ENCODE assay signal across 1 cellular context in the genomic region with DNA sequence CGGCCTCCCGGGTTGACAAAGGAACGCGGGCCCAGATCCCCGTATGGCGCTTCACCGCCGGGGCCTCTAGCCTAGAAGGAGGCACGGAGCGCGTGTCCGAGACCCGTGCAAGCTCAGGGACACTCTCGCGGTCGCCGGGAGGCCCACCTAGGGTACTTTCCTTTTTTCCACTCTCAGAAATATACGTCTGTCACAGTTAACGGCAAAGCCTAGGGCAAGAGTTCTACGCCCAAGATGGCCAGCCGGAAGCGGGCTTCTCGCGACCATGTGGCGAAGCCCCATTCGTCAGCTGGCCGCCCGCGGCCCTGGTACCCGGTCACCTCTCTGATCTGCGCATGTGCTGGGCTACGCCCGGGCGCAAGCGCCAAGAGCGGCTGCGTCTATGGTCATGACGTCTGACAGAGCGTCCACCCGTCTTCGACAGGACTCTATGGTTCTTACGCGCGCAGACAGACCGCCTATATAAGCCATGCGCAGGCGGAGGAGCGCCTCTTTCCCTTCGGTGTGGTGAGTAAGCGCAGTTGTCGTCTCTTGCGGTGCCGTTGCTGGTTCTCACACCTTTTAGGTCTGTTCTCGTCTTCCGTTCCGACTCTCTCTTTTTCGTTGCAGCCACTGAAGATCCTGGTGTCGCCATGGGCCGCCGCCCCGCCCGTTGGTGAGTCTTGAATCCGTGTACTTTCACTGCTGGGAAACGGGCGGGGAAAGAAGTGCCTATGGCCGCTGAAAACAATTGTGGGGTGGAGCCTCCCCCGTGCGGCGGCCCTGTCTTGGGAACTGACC.
TF ChIP-seq lines count a peak whose summit lies in the region.

A gene (plus strand): TSS at position 490 of the 780 bp plus-strand sequence. CDS start 143 bp downstream, at position 633.

TF ChIP-seq in WTC11, 78 proteins besides CTCF, POLR2A, EP300 and RAD21 (continued from another document):
- TF ChIP-seq, protein P1, sequence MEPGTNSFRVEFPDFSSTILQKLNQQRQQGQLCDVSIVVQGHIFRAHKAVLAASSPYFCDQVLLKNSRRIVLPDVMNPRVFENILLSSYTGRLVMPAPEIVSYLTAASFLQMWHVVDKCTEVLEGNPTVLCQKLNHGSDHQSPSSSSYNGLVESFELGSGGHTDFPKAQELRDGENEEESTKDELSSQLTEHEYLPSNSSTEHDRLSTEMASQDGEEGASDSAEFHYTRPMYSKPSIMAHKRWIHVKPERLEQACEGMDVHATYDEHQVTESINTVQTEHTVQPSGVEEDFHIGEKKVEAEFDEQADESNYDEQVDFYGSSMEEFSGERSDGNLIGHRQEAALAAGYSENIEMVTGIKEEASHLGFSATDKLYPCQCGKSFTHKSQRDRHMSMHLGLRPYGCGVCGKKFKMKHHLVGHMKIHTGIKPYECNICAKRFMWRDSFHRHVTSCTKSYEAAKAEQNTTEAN (CRISPR knock-in tag; IDR thresholded peaks at IDR 0.05): no peak
- TF ChIP-seq TEAD4 (CRISPR knock-in tag; IDR thresholded peaks at IDR 0.05): no peak
- TF ChIP-seq ETV6 (CRISPR knock-in tag; IDR thresholded peaks at IDR 0.05): peak; percentile 64; the same call in 1 of the 2 replicates
- no peak for TF ChIP-seq TCF7 (CRISPR knock-in tag; IDR thresholded peaks at IDR 0.05; ENCODE audit: low read depth)
- peak; percentile 52; the same call in 1 of the 2 replicates for TF ChIP-seq GABPB1 (CRISPR knock-in tag; IDR thresholded peaks at IDR 0.05)
- TF ChIP-seq, protein P2, sequence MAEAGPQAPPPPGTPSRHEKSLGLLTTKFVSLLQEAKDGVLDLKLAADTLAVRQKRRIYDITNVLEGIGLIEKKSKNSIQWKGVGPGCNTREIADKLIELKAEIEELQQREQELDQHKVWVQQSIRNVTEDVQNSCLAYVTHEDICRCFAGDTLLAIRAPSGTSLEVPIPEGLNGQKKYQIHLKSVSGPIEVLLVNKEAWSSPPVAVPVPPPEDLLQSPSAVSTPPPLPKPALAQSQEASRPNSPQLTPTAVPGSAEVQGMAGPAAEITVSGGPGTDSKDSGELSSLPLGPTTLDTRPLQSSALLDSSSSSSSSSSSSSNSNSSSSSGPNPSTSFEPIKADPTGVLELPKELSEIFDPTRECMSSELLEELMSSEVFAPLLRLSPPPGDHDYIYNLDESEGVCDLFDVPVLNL (CRISPR knock-in tag; IDR thresholded peaks at IDR 0.05; ENCODE audit: borderline replicate concordance, low read depth): no peak
- TF ChIP-seq, protein P3, sequence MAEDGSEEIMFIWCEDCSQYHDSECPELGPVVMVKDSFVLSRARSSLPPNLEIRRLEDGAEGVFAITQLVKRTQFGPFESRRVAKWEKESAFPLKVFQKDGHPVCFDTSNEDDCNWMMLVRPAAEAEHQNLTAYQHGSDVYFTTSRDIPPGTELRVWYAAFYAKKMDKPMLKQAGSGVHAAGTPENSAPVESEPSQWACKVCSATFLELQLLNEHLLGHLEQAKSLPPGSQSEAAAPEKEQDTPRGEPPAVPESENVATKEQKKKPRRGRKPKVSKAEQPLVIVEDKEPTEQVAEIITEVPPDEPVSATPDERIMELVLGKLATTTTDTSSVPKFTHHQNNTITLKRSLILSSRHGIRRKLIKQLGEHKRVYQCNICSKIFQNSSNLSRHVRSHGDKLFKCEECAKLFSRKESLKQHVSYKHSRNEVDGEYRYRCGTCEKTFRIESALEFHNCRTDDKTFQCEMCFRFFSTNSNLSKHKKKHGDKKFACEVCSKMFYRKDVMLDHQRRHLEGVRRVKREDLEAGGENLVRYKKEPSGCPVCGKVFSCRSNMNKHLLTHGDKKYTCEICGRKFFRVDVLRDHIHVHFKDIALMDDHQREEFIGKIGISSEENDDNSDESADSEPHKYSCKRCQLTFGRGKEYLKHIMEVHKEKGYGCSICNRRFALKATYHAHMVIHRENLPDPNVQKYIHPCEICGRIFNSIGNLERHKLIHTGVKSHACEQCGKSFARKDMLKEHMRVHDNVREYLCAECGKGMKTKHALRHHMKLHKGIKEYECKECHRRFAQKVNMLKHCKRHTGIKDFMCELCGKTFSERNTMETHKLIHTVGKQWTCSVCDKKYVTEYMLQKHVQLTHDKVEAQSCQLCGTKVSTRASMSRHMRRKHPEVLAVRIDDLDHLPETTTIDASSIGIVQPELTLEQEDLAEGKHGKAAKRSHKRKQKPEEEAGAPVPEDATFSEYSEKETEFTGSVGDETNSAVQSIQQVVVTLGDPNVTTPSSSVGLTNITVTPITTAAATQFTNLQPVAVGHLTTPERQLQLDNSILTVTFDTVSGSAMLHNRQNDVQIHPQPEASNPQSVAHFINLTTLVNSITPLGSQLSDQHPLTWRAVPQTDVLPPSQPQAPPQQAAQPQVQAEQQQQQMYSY (CRISPR knock-in tag; IDR thresholded peaks at IDR 0.05): no peak
- no peak for TF ChIP-seq ZNF263 (CRISPR knock-in tag; IDR thresholded peaks at IDR 0.05; ENCODE audit: low read depth)
- TF ChIP-seq, protein P4, sequence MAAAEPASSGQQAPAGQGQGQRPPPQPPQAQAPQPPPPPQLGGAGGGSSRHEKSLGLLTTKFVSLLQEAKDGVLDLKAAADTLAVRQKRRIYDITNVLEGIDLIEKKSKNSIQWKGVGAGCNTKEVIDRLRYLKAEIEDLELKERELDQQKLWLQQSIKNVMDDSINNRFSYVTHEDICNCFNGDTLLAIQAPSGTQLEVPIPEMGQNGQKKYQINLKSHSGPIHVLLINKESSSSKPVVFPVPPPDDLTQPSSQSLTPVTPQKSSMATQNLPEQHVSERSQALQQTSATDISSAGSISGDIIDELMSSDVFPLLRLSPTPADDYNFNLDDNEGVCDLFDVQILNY (CRISPR knock-in tag; IDR thresholded peaks at IDR 0.05): peak; percentile 66
- TF ChIP-seq ATF1 (CRISPR knock-in tag; IDR thresholded peaks at IDR 0.05): no peak
- TF ChIP-seq, protein P5, sequence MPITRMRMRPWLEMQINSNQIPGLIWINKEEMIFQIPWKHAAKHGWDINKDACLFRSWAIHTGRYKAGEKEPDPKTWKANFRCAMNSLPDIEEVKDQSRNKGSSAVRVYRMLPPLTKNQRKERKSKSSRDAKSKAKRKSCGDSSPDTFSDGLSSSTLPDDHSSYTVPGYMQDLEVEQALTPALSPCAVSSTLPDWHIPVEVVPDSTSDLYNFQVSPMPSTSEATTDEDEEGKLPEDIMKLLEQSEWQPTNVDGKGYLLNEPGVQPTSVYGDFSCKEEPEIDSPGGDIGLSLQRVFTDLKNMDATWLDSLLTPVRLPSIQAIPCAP (CRISPR knock-in tag; IDR thresholded peaks at IDR 0.05): peak; percentile 61; the same call in 1 of the 2 replicates
- TF ChIP-seq, protein P6, sequence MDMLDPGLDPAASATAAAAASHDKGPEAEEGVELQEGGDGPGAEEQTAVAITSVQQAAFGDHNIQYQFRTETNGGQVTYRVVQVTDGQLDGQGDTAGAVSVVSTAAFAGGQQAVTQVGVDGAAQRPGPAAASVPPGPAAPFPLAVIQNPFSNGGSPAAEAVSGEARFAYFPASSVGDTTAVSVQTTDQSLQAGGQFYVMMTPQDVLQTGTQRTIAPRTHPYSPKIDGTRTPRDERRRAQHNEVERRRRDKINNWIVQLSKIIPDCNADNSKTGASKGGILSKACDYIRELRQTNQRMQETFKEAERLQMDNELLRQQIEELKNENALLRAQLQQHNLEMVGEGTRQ (CRISPR knock-in tag; IDR thresholded peaks at IDR 0.05): 0 out of 2 replicates have a peak, but pooled peaks have one; percentile 19
- peak; percentile 69; the same call in 1 of the 2 replicates for TF ChIP-seq CREM (CRISPR knock-in tag; IDR thresholded peaks at IDR 0.05)
- no peak for TF ChIP-seq ESRRA (CRISPR knock-in tag; IDR thresholded peaks at IDR 0.05; ENCODE audit: borderline replicate concordance)
- TF ChIP-seq TEAD1 (CRISPR knock-in tag; IDR thresholded peaks at IDR 0.05): peak; percentile 45
- no peak for TF ChIP-seq ZNF219 (CRISPR knock-in tag; IDR thresholded peaks at IDR 0.05; ENCODE audit: borderline replicate concordance)
- TF ChIP-seq EMX1 (CRISPR knock-in tag; IDR thresholded peaks at IDR 0.05): no peak
- TF ChIP-seq, protein P7, sequence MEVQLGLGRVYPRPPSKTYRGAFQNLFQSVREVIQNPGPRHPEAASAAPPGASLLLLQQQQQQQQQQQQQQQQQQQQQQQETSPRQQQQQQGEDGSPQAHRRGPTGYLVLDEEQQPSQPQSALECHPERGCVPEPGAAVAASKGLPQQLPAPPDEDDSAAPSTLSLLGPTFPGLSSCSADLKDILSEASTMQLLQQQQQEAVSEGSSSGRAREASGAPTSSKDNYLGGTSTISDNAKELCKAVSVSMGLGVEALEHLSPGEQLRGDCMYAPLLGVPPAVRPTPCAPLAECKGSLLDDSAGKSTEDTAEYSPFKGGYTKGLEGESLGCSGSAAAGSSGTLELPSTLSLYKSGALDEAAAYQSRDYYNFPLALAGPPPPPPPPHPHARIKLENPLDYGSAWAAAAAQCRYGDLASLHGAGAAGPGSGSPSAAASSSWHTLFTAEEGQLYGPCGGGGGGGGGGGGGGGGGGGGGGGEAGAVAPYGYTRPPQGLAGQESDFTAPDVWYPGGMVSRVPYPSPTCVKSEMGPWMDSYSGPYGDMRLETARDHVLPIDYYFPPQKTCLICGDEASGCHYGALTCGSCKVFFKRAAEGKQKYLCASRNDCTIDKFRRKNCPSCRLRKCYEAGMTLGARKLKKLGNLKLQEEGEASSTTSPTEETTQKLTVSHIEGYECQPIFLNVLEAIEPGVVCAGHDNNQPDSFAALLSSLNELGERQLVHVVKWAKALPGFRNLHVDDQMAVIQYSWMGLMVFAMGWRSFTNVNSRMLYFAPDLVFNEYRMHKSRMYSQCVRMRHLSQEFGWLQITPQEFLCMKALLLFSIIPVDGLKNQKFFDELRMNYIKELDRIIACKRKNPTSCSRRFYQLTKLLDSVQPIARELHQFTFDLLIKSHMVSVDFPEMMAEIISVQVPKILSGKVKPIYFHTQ (CRISPR knock-in tag; IDR thresholded peaks at IDR 0.05): 0 out of 2 replicates have a peak, but pooled peaks have one; percentile 42
- TF ChIP-seq, protein P8, sequence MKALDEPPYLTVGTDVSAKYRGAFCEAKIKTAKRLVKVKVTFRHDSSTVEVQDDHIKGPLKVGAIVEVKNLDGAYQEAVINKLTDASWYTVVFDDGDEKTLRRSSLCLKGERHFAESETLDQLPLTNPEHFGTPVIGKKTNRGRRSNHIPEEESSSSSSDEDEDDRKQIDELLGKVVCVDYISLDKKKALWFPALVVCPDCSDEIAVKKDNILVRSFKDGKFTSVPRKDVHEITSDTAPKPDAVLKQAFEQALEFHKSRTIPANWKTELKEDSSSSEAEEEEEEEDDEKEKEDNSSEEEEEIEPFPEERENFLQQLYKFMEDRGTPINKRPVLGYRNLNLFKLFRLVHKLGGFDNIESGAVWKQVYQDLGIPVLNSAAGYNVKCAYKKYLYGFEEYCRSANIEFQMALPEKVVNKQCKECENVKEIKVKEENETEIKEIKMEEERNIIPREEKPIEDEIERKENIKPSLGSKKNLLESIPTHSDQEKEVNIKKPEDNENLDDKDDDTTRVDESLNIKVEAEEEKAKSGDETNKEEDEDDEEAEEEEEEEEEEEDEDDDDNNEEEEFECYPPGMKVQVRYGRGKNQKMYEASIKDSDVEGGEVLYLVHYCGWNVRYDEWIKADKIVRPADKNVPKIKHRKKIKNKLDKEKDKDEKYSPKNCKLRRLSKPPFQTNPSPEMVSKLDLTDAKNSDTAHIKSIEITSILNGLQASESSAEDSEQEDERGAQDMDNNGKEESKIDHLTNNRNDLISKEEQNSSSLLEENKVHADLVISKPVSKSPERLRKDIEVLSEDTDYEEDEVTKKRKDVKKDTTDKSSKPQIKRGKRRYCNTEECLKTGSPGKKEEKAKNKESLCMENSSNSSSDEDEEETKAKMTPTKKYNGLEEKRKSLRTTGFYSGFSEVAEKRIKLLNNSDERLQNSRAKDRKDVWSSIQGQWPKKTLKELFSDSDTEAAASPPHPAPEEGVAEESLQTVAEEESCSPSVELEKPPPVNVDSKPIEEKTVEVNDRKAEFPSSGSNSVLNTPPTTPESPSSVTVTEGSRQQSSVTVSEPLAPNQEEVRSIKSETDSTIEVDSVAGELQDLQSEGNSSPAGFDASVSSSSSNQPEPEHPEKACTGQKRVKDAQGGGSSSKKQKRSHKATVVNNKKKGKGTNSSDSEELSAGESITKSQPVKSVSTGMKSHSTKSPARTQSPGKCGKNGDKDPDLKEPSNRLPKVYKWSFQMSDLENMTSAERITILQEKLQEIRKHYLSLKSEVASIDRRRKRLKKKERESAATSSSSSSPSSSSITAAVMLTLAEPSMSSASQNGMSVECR (CRISPR knock-in tag; IDR thresholded peaks at IDR 0.05; ENCODE audit: borderline replicate concordance): 0 out of 2 replicates have a peak, but pooled peaks have one; percentile 35
- peak; percentile 37; the same call in 1 of the 2 replicates for TF ChIP-seq SP1 (CRISPR knock-in tag; conservative IDR thresholded peaks at IDR 0.05)
- TF ChIP-seq NR3C1 (CRISPR knock-in tag; conservative IDR thresholded peaks at IDR 0.05; ENCODE audit: low read depth): no peak
- TF ChIP-seq, protein P9, sequence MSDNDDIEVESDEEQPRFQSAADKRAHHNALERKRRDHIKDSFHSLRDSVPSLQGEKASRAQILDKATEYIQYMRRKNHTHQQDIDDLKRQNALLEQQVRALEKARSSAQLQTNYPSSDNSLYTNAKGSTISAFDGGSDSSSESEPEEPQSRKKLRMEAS (CRISPR knock-in tag; IDR thresholded peaks at IDR 0.05): peak; percentile 89
- 0 out of 2 replicates have a peak, but pooled peaks have one; percentile 35 for TF ChIP-seq FOXP1 (CRISPR knock-in tag; IDR thresholded peaks at IDR 0.05; ENCODE audit: borderline replicate concordance)
- TF ChIP-seq JUN (CRISPR knock-in tag; IDR thresholded peaks at IDR 0.05): no peak; the same call in 1 of the 2 replicates
- TF ChIP-seq ZNF232 (CRISPR knock-in tag; IDR thresholded peaks at IDR 0.05): no peak; the same call in 1 of the 2 replicates
- no peak for TF ChIP-seq SOX15 (CRISPR knock-in tag; IDR thresholded peaks at IDR 0.05)
- TF ChIP-seq OVOL2 (CRISPR knock-in tag; IDR thresholded peaks at IDR 0.05; ENCODE audit: borderline replicate concordance): no peak
- no peak for TF ChIP-seq MXD4 (CRISPR knock-in tag; IDR thresholded peaks at IDR 0.05; ENCODE audit: borderline replicate concordance)
- 0 out of 2 replicates have a peak, but pooled peaks have one; percentile 38 for TF ChIP-seq RELA (CRISPR knock-in tag; IDR thresholded peaks at IDR 0.05; ENCODE audit: borderline replicate concordance)
TF ChIP-seq in WTC11: peak in this region for 17.
